12 cellular contexts compared by ENCODE assay signal in the genomic region with DNA sequence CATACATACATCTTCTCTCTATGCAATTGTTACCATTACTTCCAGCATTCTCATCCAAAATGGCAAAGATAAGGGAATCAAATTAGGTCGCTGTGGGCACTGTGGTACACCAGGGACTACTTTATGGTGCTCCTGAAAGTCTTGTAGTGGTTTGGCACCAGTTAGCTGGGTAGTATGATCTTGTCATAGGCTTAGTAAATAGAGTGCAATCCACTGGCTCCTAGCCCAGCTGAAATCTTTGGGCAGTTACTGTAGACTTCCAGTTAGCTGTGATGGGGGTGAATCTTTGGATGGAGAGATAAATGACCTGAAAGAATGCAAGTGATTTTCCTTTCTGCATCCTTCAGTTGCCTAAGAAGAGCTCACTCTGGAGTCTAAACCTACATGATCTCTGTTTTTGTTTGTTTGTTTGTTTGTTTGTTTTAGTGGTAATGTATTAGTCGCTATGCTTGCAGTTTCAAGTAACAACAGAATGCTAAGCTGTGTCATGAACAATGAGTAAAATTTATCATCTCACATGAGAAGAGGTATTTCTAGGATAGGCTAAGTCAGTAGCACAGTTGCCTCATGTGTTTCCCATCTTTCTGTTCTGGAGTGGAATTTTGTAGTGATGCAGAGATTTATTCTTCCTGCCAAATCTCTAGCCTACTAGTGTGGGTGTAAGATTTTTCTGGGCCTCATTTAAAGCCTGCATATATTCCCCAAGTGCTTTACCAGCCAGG. TPM values are rescaled to one million over a fixed set of nuclear protein-coding genes. Genes with fewer than 3 reads are reported as not detected.
DNase-seq lines count a peak whose midpoint lies in the region; ATAC-seq and TF ChIP-seq lines count a peak whose summit lies in the region.
"Had no signal": no experiment of that assay in that cellular context is flagged by ENCODE, and none has a peak within 500 bp of the region (broad histone marks: within the 10 kb centered on the region; RNA-seq: fewer than 3 reads in every experiment).

No MANE protein-coding gene starts in this region.

- no TSS peak for BruUV-seq in Panc1 (replicated peaks; lab: Mats Ljungman, UMichigan)

- CTCF ChIA-PET in Panc1 (lab: Charles Lee) = no interaction called here

- no peaks in the 10 kb centered on the region for H3K4me1 ChIP-seq in Panc1 (ENCODE audit: control insufficient read depth, insufficient read depth, low read length)
- H3K4me1 ChIP-seq in skeletal muscle satellite cell (ENCODE audit: control insufficient read depth, insufficient read depth, low read length) = peaks cover 74% of the 10 kb centered on the region

- in situ Hi-C loops in Panc1 (cut with HindIII; ENCODE audit: low pct_unique_long_range_greater_than_20kb, low sequenced_read_pairs) = no loop called here

- H3K27me3 ChIP-seq in Panc1 (ENCODE audit: control insufficient read depth, insufficient read depth, low read length) = no peaks in the 10 kb centered on the region
- no peaks in the 10 kb centered on the region for H3K27me3 ChIP-seq in skeletal muscle satellite cell (ENCODE audit: control insufficient read depth, insufficient read depth, low read length)

- POLR2A ChIA-PET in Panc1 (lab: Charles Lee) = no interaction called here

- DNase-seq in ELR (ENCODE audit: low read depth) (peak; percentile 72), Panc1 (ENCODE audit: low read depth, low spot score) (peak; percentile 75), fibroblast of mammary gland (ENCODE audit: low read depth) (peak; percentile 97), NCI-H1694 (lab: John Stamatoyannopoulos, UW) (no peak)
- DNase-seq: lower lobe of right lung, NCI-H2081, T-cell had no signal

- ATAC-seq in Panc1 (no peak), GM18870 (IDR thresholded peaks at IDR 0.05; ENCODE audit: unreplicated experiment) (no peak), GM21528 (IDR thresholded peaks at IDR 0.05; ENCODE audit: low FRiP score, unreplicated experiment) (no peak)
- ATAC-seq: lower lobe of right lung, T-cell had no signal

- intact Hi-C loops in Panc1 (cut with micrococcal nuclease; ENCODE audit: unreplicated experiment) = no loop called here

- no peaks in the 10 kb centered on the region for H3K36me3 ChIP-seq in Panc1 (ENCODE audit: control insufficient read depth, insufficient read depth, low read length)
- no peaks in the 10 kb centered on the region for H3K36me3 ChIP-seq in skeletal muscle satellite cell (ENCODE audit: insufficient read depth, low read length)
- H3K36me3 ChIP-seq: lower lobe of right lung had no signal

- TF ChIP-seq CTCF in Panc1 (IDR thresholded peaks at IDR 0.05) (no peak), fibroblast of mammary gland (conservative IDR thresholded peaks at IDR 0.05; ENCODE audit: control insufficient read depth, insufficient read depth, low read depth, low read length) (no peak)

- peak overlapping the region; percentile 25 for H3K4me2 ChIP-seq in skeletal muscle satellite cell (ENCODE audit: low read length)
- H3K4me2 ChIP-seq: KMS-11 had no signal

- H3K9me3 ChIP-seq in Panc1 (ENCODE audit: control insufficient read depth, insufficient read depth, low read depth, low read length) (no peaks in the 10 kb centered on the region), skeletal muscle satellite cell (replicated peaks; ENCODE audit: low read length) (no peaks in the 10 kb centered on the region)
- H3K9me3 ChIP-seq: lower lobe of right lung had no signal

- H3K9ac ChIP-seq in skeletal muscle satellite cell (ENCODE audit: low read depth, low read length) = peak overlapping the region; percentile 15
- H3K9ac ChIP-seq: KMS-11, parathyroid adenoma had no signal

- no peak overlapping the region for H3K27ac ChIP-seq in Panc1 (ENCODE audit: low read length)
- H3K27ac ChIP-seq: KMS-11, lower lobe of right lung, parathyroid adenoma had no signal

- no peak overlapping the region for H3K4me3 ChIP-seq in Panc1 (ENCODE audit: low read depth in 2 of 2, low read length in 2 of 2)
- H3K4me3 ChIP-seq in fibroblast of mammary gland (ENCODE audit: control insufficient read depth, low read depth, low read length) = no peak overlapping the region
- H3K4me3 ChIP-seq in skeletal muscle satellite cell (ENCODE audit: low read length) = no peak overlapping the region
- H3K4me3 ChIP-seq: lower lobe of right lung had no signal

RNA-seq across cellular contexts. Expression of a gene that starts 24.2 kb away (rescaled TPM):
- total RNA-seq in Panc1 (2021; ENCODE audit: unreplicated experiment) = 1.1 TPM
- 0.39 TPM for polyA plus RNA-seq in Panc1 (2012; ENCODE audit: insufficient read length)
- total RNA-seq in skeletal muscle satellite cell (2012; rRNA removed) = 16.0 and 23.4 TPM in 2 replicates
